10 cellular contexts compared by ENCODE assay signal in the genomic region with DNA sequence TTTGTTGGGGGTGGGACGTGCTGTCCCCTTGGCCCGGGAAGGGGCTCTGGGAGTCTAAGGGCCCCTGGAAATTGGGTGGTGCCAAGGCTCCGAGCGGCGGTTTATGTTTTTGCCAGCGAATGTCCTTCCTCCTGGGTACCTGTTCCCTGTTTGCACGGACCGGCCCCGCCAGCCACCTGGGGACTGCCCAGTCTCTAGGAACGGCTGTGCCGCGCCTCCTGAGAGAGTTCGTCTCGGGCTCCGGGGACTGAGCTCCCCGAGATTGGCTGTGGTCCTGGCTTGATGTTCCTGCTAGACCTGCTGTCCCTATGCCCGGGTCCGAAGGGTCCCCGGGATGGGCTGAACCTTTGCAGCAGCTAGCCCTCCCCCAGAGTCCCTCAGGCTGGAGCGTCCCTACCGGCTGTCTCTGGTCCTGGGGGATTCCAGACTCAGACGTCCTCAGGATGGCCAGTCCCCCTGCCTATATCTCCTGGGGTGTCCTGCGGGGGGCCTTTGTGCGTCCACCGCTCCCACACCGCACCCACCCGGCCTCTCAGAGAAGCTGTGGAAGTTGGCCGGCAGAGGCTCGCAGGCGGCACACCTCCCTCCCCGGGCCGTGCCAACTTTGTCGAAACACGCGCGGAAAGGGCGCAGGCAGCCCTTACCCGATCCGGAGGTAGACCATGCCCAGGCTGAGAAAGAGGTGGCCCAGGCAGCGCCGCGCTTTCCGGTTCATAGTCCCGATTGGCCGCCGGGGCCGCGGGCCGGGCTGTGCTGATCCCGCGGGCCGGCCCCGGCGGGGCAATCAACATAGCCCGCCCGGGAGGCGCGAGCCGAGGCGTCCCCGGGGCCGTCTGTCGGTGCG. TPM values are rescaled to one million over a fixed set of nuclear protein-coding genes. Genes with fewer than 3 reads are reported as not detected.
DNase-seq lines count a peak whose midpoint lies in the region; ATAC-seq lines count a peak whose summit lies in the region.
"Had no signal": no experiment of that assay in that cellular context is flagged by ENCODE, and none has a peak within 500 bp of the region (broad histone marks: within the 10 kb centered on the region; RNA-seq: fewer than 3 reads in every experiment).

No MANE protein-coding gene starts in this region.

- peak; percentile 33 for DNase-seq in activated naive CD4-positive, alpha-beta T cell treated with anti-CD3 and anti-CD28 coated beads for 36 hours
- DNase-seq in iPS-NIHi11 (ENCODE audit: low spot score) = peak; percentile 55
- DNase-seq in stimulated activated effector memory CD8-positive, alpha-beta T cell treated with anti-CD3 and anti-CD28 coated beads, Interleukin-12 subunit alpha, Interleukin-12 subunit beta, amount 100 ng/mL, for 72 hours (ENCODE audit: low spot score in 2 of 2) = peak in 1 of 2 donors; percentile 57

- WGBS in HUES64 = 1% methylated on average over 64 of the region's 64 CpGs

- intact Hi-C loops in activated naive CD4-positive, alpha-beta T cell treated with anti-CD3 and anti-CD28 coated beads for 36 hours (cut with micrococcal nuclease) = loop anchor here (5.0 kb wide), 1 partner anchor 397 kb away; the partner anchor contains the start of gene HDAC11

- ATAC-seq in stimulated activated effector memory CD8-positive, alpha-beta T cell treated with anti-CD3 and anti-CD28 coated beads, Interleukin-12 subunit alpha, Interleukin-12 subunit beta, amount 100 ng/mL, for 72 hours = peak; percentile 27
- ATAC-seq in HG02884 (IDR thresholded peaks at IDR 0.05; ENCODE audit: unreplicated experiment) (no peak), GM19351 (IDR thresholded peaks at IDR 0.05; ENCODE audit: unreplicated experiment) (no peak), GM21619 (IDR thresholded peaks at IDR 0.05; ENCODE audit: unreplicated experiment) (no peak), GM18498 (IDR thresholded peaks at IDR 0.05; ENCODE audit: unreplicated experiment) (no peak)

- no peaks in the 10 kb centered on the region for H3K36me3 Mint-ChIP-seq in activated naive CD4-positive, alpha-beta T cell treated with anti-CD3 and anti-CD28 coated beads for 36 hours (ENCODE audit: low read depth)
- no peaks in the 10 kb centered on the region for H3K36me3 Mint-ChIP-seq in stimulated activated effector memory CD8-positive, alpha-beta T cell treated with anti-CD3 and anti-CD28 coated beads, Interleukin-12 subunit alpha, Interleukin-12 subunit beta, amount 100 ng/mL, for 72 hours

- CTCF ChIA-PET in activated naive CD4-positive, alpha-beta T cell treated with anti-CD3 and anti-CD28 coated beads for 36 hours (lab: Charles Lee) = interaction anchor here (1.0 to 17.1 kb wide), 7 partner anchors 12 to 224 kb away, joined by 3 to 459 read pairs (median 5); no protein-coding TSS in a partner anchor

- peak overlapping the region; percentile 5; the same call in 1 of the 2 replicates for H3K9ac ChIP-seq in HUES64 (ENCODE audit: low read depth, low read length)

- H3K27ac ChIP-seq in HUES64 (ENCODE audit: low read depth, low read length) = no peak overlapping the region

- H3K9me3 Mint-ChIP-seq in activated naive CD4-positive, alpha-beta T cell treated with anti-CD3 and anti-CD28 coated beads for 36 hours = no peaks in the 10 kb centered on the region
- H3K9me3 Mint-ChIP-seq in stimulated activated effector memory CD8-positive, alpha-beta T cell treated with anti-CD3 and anti-CD28 coated beads, Interleukin-12 subunit alpha, Interleukin-12 subunit beta, amount 100 ng/mL, for 72 hours = no peaks in the 10 kb centered on the region

- no peaks in the 10 kb centered on the region for H3K36me3 ChIP-seq in HUES64 (ENCODE audit: insufficient read depth, low read length)

- H3K4me1 ChIP-seq in HUES64 (ENCODE audit: insufficient read depth, low read length) = no peaks in the 10 kb centered on the region; the same call in 1 of the 2 replicates

- peaks cover 10% of the 10 kb centered on the region for H3K27me3 Mint-ChIP-seq in activated naive CD4-positive, alpha-beta T cell treated with anti-CD3 and anti-CD28 coated beads for 36 hours (ENCODE audit: low read depth)

- H3K4me3 Mint-ChIP-seq in activated naive CD4-positive, alpha-beta T cell treated with anti-CD3 and anti-CD28 coated beads for 36 hours = peak overlapping the region; percentile 63
- H3K4me3 Mint-ChIP-seq in stimulated activated effector memory CD8-positive, alpha-beta T cell treated with anti-CD3 and anti-CD28 coated beads, Interleukin-12 subunit alpha, Interleukin-12 subunit beta, amount 100 ng/mL, for 72 hours = peak overlapping the region; percentile 62

- H3K27me3 ChIP-seq in HUES64 (ENCODE audit: insufficient read depth, low read length) = peaks cover 99% of the 10 kb centered on the region

- H3K27ac Mint-ChIP-seq in activated naive CD4-positive, alpha-beta T cell treated with anti-CD3 and anti-CD28 coated beads for 36 hours = no peak overlapping the region
- H3K27ac Mint-ChIP-seq in stimulated activated effector memory CD8-positive, alpha-beta T cell treated with anti-CD3 and anti-CD28 coated beads, Interleukin-12 subunit alpha, Interleukin-12 subunit beta, amount 100 ng/mL, for 72 hours = no peak overlapping the region

- no peaks in the 10 kb centered on the region for H3K9me3 ChIP-seq in HUES64 (ENCODE audit: insufficient read depth, low read depth, low read length)

- H3K4me3 ChIP-seq in HUES64 (ENCODE audit: low read length) = peak overlapping the region; percentile 58

- no peaks in the 10 kb centered on the region for H3K4me1 Mint-ChIP-seq in activated naive CD4-positive, alpha-beta T cell treated with anti-CD3 and anti-CD28 coated beads for 36 hours (ENCODE audit: low read depth)
- H3K4me1 Mint-ChIP-seq in stimulated activated effector memory CD8-positive, alpha-beta T cell treated with anti-CD3 and anti-CD28 coated beads, Interleukin-12 subunit alpha, Interleukin-12 subunit beta, amount 100 ng/mL, for 72 hours = peaks cover 6% of the 10 kb centered on the region

RNA-seq across cellular contexts. Expression of gene WNT7A, which starts 0.5 kb away (rescaled TPM):
- 0.10 TPM for polyA plus RNA-seq in HUES64 (2013, experiment 1 of 2)
- 1.2 TPM for polyA plus RNA-seq in HUES64 (2013, experiment 2 of 2)
- under 1 TPM; 0.07 to 0.10 TPM for total RNA-seq in activated naive CD4-positive, alpha-beta T cell treated with anti-CD3 and anti-CD28 coated beads for 36 hours
- total RNA-seq: NCI-H460, pulmonary artery endothelial cell had no signal
